In genomic region chr6:144268821-144269220, GRCh38 we compare ENCODE assay signal across 15 cellular contexts. TPM values are rescaled to one million over a fixed set of nuclear protein-coding genes. Genes with fewer than 3 reads are reported as not detected.
A peak's percentile ranks its signal among the peaks of the same experiment; 100 is the strongest.
DNase-seq lines count a peak whose midpoint lies in the region; ATAC-seq and TF ChIP-seq lines count a peak whose summit lies in the region.
"Had no signal": no experiment of that assay in that cellular context is flagged by ENCODE, and none has a peak within 500 bp of the region (broad histone marks: within the 10 kb centered on the region; RNA-seq: fewer than 3 reads in every experiment).

No MANE protein-coding gene starts in this region.

- 0 out of 2 replicates have a peak, but pooled peaks cover 4% of the 10 kb centered on the region for H3K9me3 ChIP-seq in Panc1 (ENCODE audit: control insufficient read depth, insufficient read depth, low read depth, low read length)

- H3K4me1 Mint-ChIP-seq in chondrocyte (ENCODE audit: low read depth), result peaks cover 43% of the 10 kb centered on the region
- H3K4me1 Mint-ChIP-seq: CD4-positive, CD25-positive, alpha-beta regulatory T cell had no signal

- H3K27ac ChIP-seq in Panc1 (ENCODE audit: low read length), result peak overlapping the region; percentile 45; the same call in 1 of the 2 replicates
- H3K27ac ChIP-seq: BLaER1 treated with 17β-estradiol and CSF1 and Interleukin-3, amounts not matched to agents 10 nM and 100 nM had no signal

- peaks cover 8% of the 10 kb centered on the region for H3K9me3 Mint-ChIP-seq in chondrocyte (ENCODE audit: low read depth)

- POLR2A ChIA-PET in Panc1 (lab: Charles Lee), result no interaction called here

- no peak overlapping the region for H3K4me3 Mint-ChIP-seq in chondrocyte (ENCODE audit: unreplicated experiment)
- H3K4me3 Mint-ChIP-seq: CD4-positive, CD25-positive, alpha-beta regulatory T cell; HFFc6 had no signal

- TF ChIP-seq CTCF in Panc1 (IDR thresholded peaks at IDR 0.05) (no peak), chondrocyte (IDR thresholded peaks at IDR 0.05) (no peak)

- H3K36me3 Mint-ChIP-seq in chondrocyte (ENCODE audit: low read depth), result no peaks in the 10 kb centered on the region
- H3K36me3 Mint-ChIP-seq: CD4-positive, CD25-positive, alpha-beta regulatory T cell had no signal

- in situ Hi-C loops in Panc1 (cut with HindIII; ENCODE audit: low pct_unique_long_range_greater_than_20kb, low sequenced_read_pairs), result no loop called here

- intact Hi-C loops in Panc1 (cut with micrococcal nuclease; ENCODE audit: unreplicated experiment), result no loop called here

- no peak for ATAC-seq in Panc1
- ATAC-seq in HG02870 (IDR thresholded peaks at IDR 0.05; ENCODE audit: unreplicated experiment), result no peak
- no peak for ATAC-seq in HG02884 (IDR thresholded peaks at IDR 0.05; ENCODE audit: unreplicated experiment)
- no peak for ATAC-seq in GM18502 (IDR thresholded peaks at IDR 0.05; ENCODE audit: poor library complexity, unreplicated experiment)
- ATAC-seq: A549 had no signal

- CTCF ChIA-PET in Panc1 (lab: Charles Lee), result interaction anchor here (0.7 kb wide), 1 partner anchor 49 kb away, joined by 5 read pairs; no protein-coding TSS in a partner anchor

- no peaks in the 10 kb centered on the region for H3K36me3 ChIP-seq in Panc1 (ENCODE audit: control insufficient read depth, insufficient read depth, low read length)
- H3K36me3 ChIP-seq: BLaER1 treated with 17β-estradiol and CSF1 and Interleukin-3, amounts not matched to agents 10 nM and 100 nM had no signal

- no peak overlapping the region for H3K4me3 ChIP-seq in Panc1 (ENCODE audit: low read depth in 2 of 2, low read length in 2 of 2)
- H3K4me3 ChIP-seq: A549; BLaER1 treated with 17β-estradiol and CSF1 and Interleukin-3, amounts not matched to agents 10 nM and 100 nM had no signal

- no peaks in the 10 kb centered on the region for H3K27me3 ChIP-seq in Panc1 (ENCODE audit: control insufficient read depth, insufficient read depth, low read length)
- H3K27me3 ChIP-seq: BLaER1 treated with 17β-estradiol and CSF1 and Interleukin-3, amounts not matched to agents 10 nM and 100 nM had no signal

- peaks cover 29% of the 10 kb centered on the region for H3K4me1 ChIP-seq in Panc1 (ENCODE audit: control insufficient read depth, insufficient read depth, low read length)

- H3K27ac Mint-ChIP-seq in chondrocyte (ENCODE audit: unreplicated experiment), result peak overlapping the region; percentile 39
- H3K27ac Mint-ChIP-seq: CD4-positive, CD25-positive, alpha-beta regulatory T cell; HFFc6 had no signal

- DNase-seq in Panc1 (ENCODE audit: low read depth, low spot score) (no peak), chondrocyte (ENCODE audit: low spot score) (no peak), iris pigment epithelial cell (ENCODE audit: low read depth) (peak; percentile 12), NCI-H1092 (lab: John Stamatoyannopoulos, UW) (no peak)
- DNase-seq: AML-193; CD4-positive, CD25-positive, alpha-beta regulatory T cell; DMS53; HCEC 1CT; HFFc6; IMR-90 had no signal

- no TSS peak for BruUV-seq in Panc1 (replicated peaks; lab: Mats Ljungman, UMichigan)

- H3K27me3 Mint-ChIP-seq in chondrocyte (ENCODE audit: low read depth), result no peaks in the 10 kb centered on the region
- H3K27me3 Mint-ChIP-seq: CD4-positive, CD25-positive, alpha-beta regulatory T cell had no signal

RNA-seq across cellular contexts. Expression of gene UTRN, which starts 16.3 kb away (rescaled TPM):
- total RNA-seq in Panc1 (2021; ENCODE audit: unreplicated experiment), result 122 TPM
- polyA plus RNA-seq in Panc1 (2012; ENCODE audit: insufficient read length), result 52.1 TPM
- 124 to 133 TPM (median 125 TPM) in 3 replicates for total RNA-seq in chondrocyte
